ENCODE assay signal across 11 cellular contexts in genomic region chr17:78366109-78366848, GRCh38. TPM values are rescaled to one million over a fixed set of nuclear protein-coding genes. Genes with fewer than 3 reads are reported as not detected.
A peak's percentile ranks its signal among the peaks of the same experiment; 100 is the strongest.
DNase-seq lines count a peak whose midpoint lies in the region; ATAC-seq and TF ChIP-seq lines count a peak whose summit lies in the region.
"Had no signal": no experiment of that assay in that cellular context is flagged by ENCODE, and none has a peak within 500 bp of the region (broad histone marks: within the 10 kb centered on the region; RNA-seq: fewer than 3 reads in every experiment).

No MANE protein-coding gene starts in this region.

- H3K27ac ChIP-seq in ovary = peak overlapping the region in 1 of 2 donors; percentile 87
- H3K27ac ChIP-seq: C4-2B had no signal

- TF ChIP-seq EP300 in ovary (IDR thresholded peaks at IDR 0.05) = no peak

- TF ChIP-seq CTCF in fibroblast of villous mesenchyme (IDR thresholded peaks at IDR 0.05; ENCODE audit: insufficient read depth, low read depth, low read length) = no peak
- TF ChIP-seq CTCF in ovary (IDR thresholded peaks at IDR 0.05) = no peak

- H3K4me1 ChIP-seq in ovary (ENCODE audit: insufficient read depth) = peaks cover 16% of the 10 kb centered on the region

- no peak for ATAC-seq in HG02588 (IDR thresholded peaks at IDR 0.05; ENCODE audit: unreplicated experiment)
- ATAC-seq: naive thymus-derived CD4-positive, alpha-beta T cell had no signal

- TF ChIP-seq POLR2A in ovary (IDR thresholded peaks at IDR 0.05) = no peak

- DNase-seq in DMS53 treated with DMSO at 0.1 percent for 48 hours (lab: John Stamatoyannopoulos, UW; ENCODE audit: unreplicated experiment) (peak; percentile 26), NAMALWA (ENCODE audit: low spot score) (peak; percentile 57), fibroblast of villous mesenchyme (ENCODE audit: low read depth) (peak; percentile 80), ovary (peak; percentile 51 to 74 (median 58))
- DNase-seq in activated naive CD4-positive, alpha-beta T cell treated with Interleukin-2 at 50 U/mL for 16 hours = no peak
- DNase-seq in stimulated activated CD4-positive, alpha-beta T cell treated with anti-CD3 and anti-CD28 coated beads, Interleukin-15, amount 100 ng/mL, for 24 hours = no peak
- DNase-seq in stimulated activated CD4-positive, alpha-beta T cell treated with anti-CD3 and anti-CD28 coated beads, Interleukin-4, amount 100 ng/mL, for 1 hour = no peak
- DNase-seq: naive thymus-derived CD4-positive, alpha-beta T cell; NCI-H2081 had no signal

- H3K9me3 ChIP-seq in ovary = no peaks in the 10 kb centered on the region

- 16 to 32% (median 16%) methylated on average over 15 to 18 of the region's 18 CpGs for WGBS in ovary, 3 donors

- H3K36me3 ChIP-seq in ovary = no peaks in the 10 kb centered on the region

- H3K4me3 ChIP-seq in fibroblast of villous mesenchyme (ENCODE audit: low read depth, low read length) = no peak overlapping the region
- H3K4me3 ChIP-seq in ovary = no peak overlapping the region

- H3K27me3 ChIP-seq in ovary = no peaks in the 10 kb centered on the region

- intact Hi-C loops in ovary (cut with DNase I) = loop anchor here in 1 of 4 donors (10.0 kb wide), 1 partner anchor 111 kb away; no protein-coding TSS in a partner anchor

RNA-seq across cellular contexts. Expression of gene SOCS3, which starts 6.4 kb away (rescaled TPM):
- total RNA-seq in fibroblast of villous mesenchyme (59.6 and 70.0 TPM in 2 replicates), ovary (100 to 1,000 TPM in 2 of 7 donors, 10 to 100 TPM in 5; 14.4 to 284 (median 56.5) TPM)
- 10 to 100 TPM; 21.9 to 69.5 TPM for polyA plus RNA-seq in ovary

RNA-seq across cellular contexts. Expression of gene PGS1, which starts 12.2 kb away (rescaled TPM):
- 30.9 and 35.4 TPM in 2 replicates for total RNA-seq in fibroblast of villous mesenchyme
- total RNA-seq in ovary = 10 to 100 TPM; 27.2 to 50.2 (median 37.6) TPM
- polyA plus RNA-seq in ovary = 10 to 100 TPM; 13.5 to 28.7 TPM

Comparison
In these comparisons a context has a peak if more than half of its experiments do, and no peak if none do; other contexts are left out.
1. DNase-seq: peak in DMS53 treated with DMSO at 0.1 percent for 48 hours (single experiment), NAMALWA (single experiment), fibroblast of villous mesenchyme (single experiment) and ovary (5 of 5); none in activated naive CD4-positive, alpha-beta T cell treated with Interleukin-2 at 50 U/mL for 16 hours (single experiment), stimulated activated CD4-positive, alpha-beta T cell treated with anti-CD3 and anti-CD28 coated beads, Interleukin-15, amount 100 ng/mL, for 24 hours (single experiment) and stimulated activated CD4-positive, alpha-beta T cell treated with anti-CD3 and anti-CD28 coated beads, Interleukin-4, amount 100 ng/mL, for 1 hour (single experiment).